In the genomic region with DNA sequence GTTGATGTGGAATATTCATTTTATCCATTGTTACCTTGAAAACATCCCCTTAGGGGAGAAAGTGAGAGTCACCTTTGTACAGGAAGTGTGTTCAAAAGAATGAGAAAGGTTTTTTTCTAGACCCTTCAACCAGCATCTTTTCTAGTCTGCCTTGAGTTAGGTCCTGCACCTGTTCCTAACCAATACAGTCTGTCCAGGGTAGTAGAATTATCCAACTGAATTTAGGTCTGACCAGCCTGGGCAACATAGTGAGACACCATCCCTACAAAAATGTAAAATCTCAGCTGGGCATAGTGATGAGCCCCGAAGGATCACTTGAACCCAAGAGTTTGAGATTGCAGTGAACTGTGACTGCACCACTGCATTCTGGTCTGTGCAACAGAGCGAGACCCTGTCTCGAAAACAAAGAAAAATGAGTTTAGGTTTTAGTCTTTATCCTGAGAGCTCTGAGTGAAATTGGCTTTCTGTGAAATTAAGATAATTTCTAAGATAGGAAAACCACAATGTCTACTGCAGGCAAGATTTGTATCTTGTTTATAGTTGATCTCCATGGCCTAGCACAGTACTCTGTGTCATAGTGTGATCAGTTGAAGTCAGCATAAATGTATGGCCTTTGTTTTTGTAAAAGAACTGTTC, we compare ENCODE assay signal across 10 cellular contexts. TPM values are rescaled to one million over a fixed set of nuclear protein-coding genes. Genes with fewer than 3 reads are reported as not detected.
DNase-seq lines count a peak whose midpoint lies in the region; ATAC-seq, FAIRE-seq and TF ChIP-seq lines count a peak whose summit lies in the region.
"Had no signal": no experiment of that assay in that cellular context is flagged by ENCODE, and none has a peak within 500 bp of the region (broad histone marks: within the 10 kb centered on the region; RNA-seq: fewer than 3 reads in every experiment).

No MANE protein-coding gene starts in this region.

- FAIRE-seq in GM12892 (lab: Jason Lieb, UNC), result no peak

- H3K4me3 ChIP-seq in H7 (ENCODE audit: insufficient read depth, low read depth, low read length), result no peak overlapping the region
- H3K4me3 ChIP-seq in right atrium auricular region, result no peak overlapping the region

- H3K4me3 Mint-ChIP-seq in activated naive CD4-positive, alpha-beta T cell treated with anti-CD3 and anti-CD28 coated beads, Interleukin-2, amount 50 U/mL, for 24 hours, result peak overlapping the region; percentile 24

- peaks cover 0 to 20% of the 10 kb centered on the region in 2 donors for H3K4me1 ChIP-seq in right atrium auricular region

- H3K36me3 ChIP-seq in H7 (replicated peaks; ENCODE audit: control insufficient read depth, insufficient read depth, low read length) (no peaks in the 10 kb centered on the region), right atrium auricular region (peaks cover 5% of the 10 kb centered on the region)

- no peaks in the 10 kb centered on the region for H3K9me3 Mint-ChIP-seq in activated naive CD4-positive, alpha-beta T cell treated with anti-CD3 and anti-CD28 coated beads, Interleukin-2, amount 50 U/mL, for 24 hours

- peaks cover 4% of the 10 kb centered on the region for H3K36me3 Mint-ChIP-seq in activated naive CD4-positive, alpha-beta T cell treated with anti-CD3 and anti-CD28 coated beads, Interleukin-2, amount 50 U/mL, for 24 hours

- peak; percentile 81 for ATAC-seq in GM21360 (IDR thresholded peaks at IDR 0.05; ENCODE audit: unreplicated experiment)
- ATAC-seq in HG03159 (IDR thresholded peaks at IDR 0.05; ENCODE audit: unreplicated experiment), result peak; percentile 82

- peaks cover 72% of the 10 kb centered on the region for H3K4me1 Mint-ChIP-seq in activated naive CD4-positive, alpha-beta T cell treated with anti-CD3 and anti-CD28 coated beads, Interleukin-2, amount 50 U/mL, for 24 hours

- TF ChIP-seq CTCF in right atrium auricular region (IDR thresholded peaks at IDR 0.05), result no peak

- no peak for TF ChIP-seq POLR2A in GM12892 (IDR thresholded peaks at IDR 0.05; ENCODE audit: low read depth, low read length)

- DNase-seq in EH (ENCODE audit: low read depth) (peak; percentile 32), GM12892 (ENCODE audit: insufficient read length) (no peak), NCI-H345 treated with DMSO at 0.1 percent for 48 hours (lab: John Stamatoyannopoulos, UW; ENCODE audit: unreplicated experiment) (no peak), H7 (no peak), right atrium auricular region (ENCODE audit: low spot score) (no peak)
- DNase-seq: EL, SHP77 had no signal

- no peak overlapping the region for H3K27ac ChIP-seq in right atrium auricular region

- H3K27ac Mint-ChIP-seq in activated naive CD4-positive, alpha-beta T cell treated with anti-CD3 and anti-CD28 coated beads, Interleukin-2, amount 50 U/mL, for 24 hours, result peak overlapping the region; percentile 80

- H3K27me3 ChIP-seq in H7 (ENCODE audit: control insufficient read depth, insufficient read depth, low read length) (no peaks in the 10 kb centered on the region), right atrium auricular region (no peaks in the 10 kb centered on the region)

- no peaks in the 10 kb centered on the region for H3K9me3 ChIP-seq in right atrium auricular region

- no peaks in the 10 kb centered on the region for H3K27me3 Mint-ChIP-seq in activated naive CD4-positive, alpha-beta T cell treated with anti-CD3 and anti-CD28 coated beads, Interleukin-2, amount 50 U/mL, for 24 hours

RNA-seq across cellular contexts. Expression of a gene that starts 25.2 kb away (rescaled TPM):
- polyA plus RNA-seq in GM12892 (2012; ENCODE audit: missing spikeins), result 4.2 TPM
- 33.3 and 53.0 TPM in 2 replicates for total RNA-seq in H7 (2014; rRNA removed; shearing (Covaris generic))
- 100 to 1,000 TPM; 145 to 160 TPM for total RNA-seq in right atrium auricular region
